In the genomic region with DNA sequence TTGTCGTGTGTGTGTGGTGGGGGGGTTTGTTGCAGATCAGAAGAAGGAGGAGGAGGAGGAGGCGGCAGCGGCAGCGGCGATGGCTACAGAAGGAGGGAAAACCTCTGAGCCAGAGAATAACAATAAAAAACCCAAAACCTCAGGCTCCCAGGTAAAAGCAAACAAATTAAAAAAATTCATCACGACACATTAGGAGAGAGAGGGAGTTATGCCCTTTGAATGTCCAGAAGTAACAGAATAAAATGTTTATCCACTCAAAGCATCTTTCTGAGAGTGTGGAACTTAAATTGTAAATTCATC, we compare ENCODE assay signal across 8 cellular contexts. TPM values are rescaled to one million over a fixed set of nuclear protein-coding genes. Genes with fewer than 3 reads are reported as not detected.
DNase-seq lines count a peak whose midpoint lies in the region; ATAC-seq and TF ChIP-seq lines count a peak whose summit lies in the region.

No MANE protein-coding gene starts in this region.

- CTCF ChIA-PET in T-cell (lab: Charles Lee) = no interaction called here

- H3K36me3 Mint-ChIP-seq in T-cell = peaks cover 21% of the 10 kb centered on the region

- POLR2A ChIA-PET in T-cell (lab: Charles Lee) = no interaction called here

- H3K27ac Mint-ChIP-seq in T-cell = peak overlapping the region; percentile 93 to 97

- peaks cover 58 to 62% (median 62%) of the 10 kb centered on the region in 3 donors for H3K4me1 Mint-ChIP-seq in T-cell

- H3K4me3 ChIP-seq in GM08714 (ENCODE audit: low read length) = peak overlapping the region; percentile 81
- H3K4me3 ChIP-seq in fibroblast of pulmonary artery (replicated peaks; ENCODE audit: low read depth, low read length) = peak overlapping the region; percentile 67
- H3K4me3 ChIP-seq in retinal pigment epithelial cell (ENCODE audit: low read length) = peak overlapping the region; percentile 72

- no peaks in the 10 kb centered on the region for H3K27me3 Mint-ChIP-seq in T-cell

- ATAC-seq in T-cell (replicated peaks in 1 of 4) = no peak

- H3K9me3 Mint-ChIP-seq in T-cell = no peaks in the 10 kb centered on the region

- DNase-seq in T-cell = no peak
- no peak for DNase-seq in fibroblast of pulmonary artery (ENCODE audit: low read depth)
- DNase-seq in retinal pigment epithelial cell (ENCODE audit: low read depth) = no peak
- DNase-seq in NCI-H2081 treated with DMSO at 0.1 percent for 48 hours (lab: John Stamatoyannopoulos, UW) = no peak
- no peak for DNase-seq in NCI-H2107 (lab: John Stamatoyannopoulos, UW)
- no peak for DNase-seq in mesenteric fat pad (ENCODE audit: low spot score)
- DNase-seq in stimulated activated CD4-positive, alpha-beta T cell treated with anti-CD3 and anti-CD28 coated beads, Interleukin-4, amount 100 ng/mL, for 24 hours = no peak

- TF ChIP-seq CTCF in fibroblast of pulmonary artery (IDR thresholded peaks at IDR 0.05; ENCODE audit: low read length, missing control alignments) (no peak), retinal pigment epithelial cell (conservative IDR thresholded peaks at IDR 0.05; ENCODE audit: low read depth, low read length) (no peak)

- peak overlapping the region; percentile 97 to 100 (median 99) for H3K4me3 Mint-ChIP-seq in T-cell

RNA-seq across cellular contexts. Expression of a gene that starts 0.7 kb away (rescaled TPM):
- 10 to 100 TPM; 29.8 to 48.2 (median 35.4) TPM for total RNA-seq in T-cell
- 3.1 TPM for total RNA-seq in mesenteric fat pad
